10 cellular contexts compared by ENCODE assay signal in the genomic region with DNA sequence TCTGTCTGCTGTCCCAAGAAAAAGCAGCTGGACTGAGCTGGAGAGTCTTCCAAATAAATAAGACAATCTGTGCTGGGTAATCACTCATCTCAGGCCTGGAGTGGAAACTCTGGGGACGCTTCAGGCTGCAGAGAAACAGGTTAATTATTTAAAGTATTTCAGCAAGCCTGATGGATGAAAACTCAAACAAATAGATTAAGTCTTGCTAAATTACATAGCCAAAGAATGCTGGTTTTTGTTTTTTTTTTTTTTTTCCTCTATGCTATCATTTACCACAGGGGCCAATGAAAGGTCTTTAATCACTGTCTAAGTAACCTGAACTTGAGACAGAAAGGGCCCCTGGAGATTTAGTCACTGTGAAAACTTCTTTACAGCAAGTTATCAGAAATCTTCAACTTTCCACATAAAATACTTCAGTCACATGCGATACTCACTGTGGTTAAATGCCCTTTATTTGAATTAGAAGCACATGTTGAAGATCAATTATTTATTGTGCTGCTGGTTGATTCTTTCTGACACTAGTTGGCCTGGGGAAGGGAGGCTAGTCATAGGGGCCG. TPM values are rescaled to one million over a fixed set of nuclear protein-coding genes. Genes with fewer than 3 reads are reported as not detected.
A peak's percentile ranks its signal among the peaks of the same experiment; 100 is the strongest.
DNase-seq lines count a peak whose midpoint lies in the region; ATAC-seq and TF ChIP-seq lines count a peak whose summit lies in the region.
"Had no signal": no experiment of that assay in that cellular context is flagged by ENCODE, and none has a peak within 500 bp of the region (broad histone marks: within the 10 kb centered on the region; RNA-seq: fewer than 3 reads in every experiment).

No MANE protein-coding gene starts in this region.

- H3K36me3 ChIP-seq in BLaER1, result no peaks in the 10 kb centered on the region
- no peaks in the 10 kb centered on the region for H3K36me3 ChIP-seq in adipocyte (ENCODE audit: control insufficient read depth, insufficient read depth, low read length, severe bottlenecking)
- no peaks in the 10 kb centered on the region for H3K36me3 ChIP-seq in gastroesophageal sphincter

- H3K27ac ChIP-seq in BLaER1, result peak overlapping the region; percentile 71
- H3K27ac ChIP-seq in gastroesophageal sphincter, result peak overlapping the region; percentile 86 to 99 (median 90)

- ATAC-seq in gastroesophageal sphincter (peak; percentile 41), GM18870 (IDR thresholded peaks at IDR 0.05; ENCODE audit: unreplicated experiment) (no peak), HG03159 (IDR thresholded peaks at IDR 0.05; ENCODE audit: unreplicated experiment) (no peak)
- ATAC-seq in stimulated activated naive CD8-positive, alpha-beta T cell treated with anti-CD3 and anti-CD28 coated beads, Interleukin-15, Interleukin-2, amounts not matched to agents 100 U/mL and 50 U/mL, for 24 hours, result no peak

- TF ChIP-seq CTCF in gastroesophageal sphincter (IDR thresholded peaks at IDR 0.05) (no peak), retinal pigment epithelial cell (conservative IDR thresholded peaks at IDR 0.05; ENCODE audit: low read depth, low read length) (no peak), Calu3 (IDR thresholded peaks at IDR 0.05; ENCODE audit: unreplicated experiment) (no peak)

- no TSS peak for BruUV-seq in Calu3 (replicated peaks; lab: Mats Ljungman, UMichigan)

- H3K4me3 Mint-ChIP-seq in Calu3 (ENCODE audit: low read depth, unreplicated experiment), result no peak overlapping the region

- intact Hi-C loops in Calu3 (cut with micrococcal nuclease; ENCODE audit: unreplicated experiment), result no loop called here

- H3K9ac ChIP-seq in BLaER1, result peak overlapping the region; percentile 68
- peak overlapping the region; percentile 51 for H3K9ac ChIP-seq in adipocyte (ENCODE audit: low read length)

- no peaks in the 10 kb centered on the region for H4K20me1 ChIP-seq in BLaER1

- peaks cover 91% of the 10 kb centered on the region for H3K4me1 ChIP-seq in BLaER1
- peaks cover 19% of the 10 kb centered on the region for H3K4me1 ChIP-seq in adipocyte (ENCODE audit: control insufficient read depth, insufficient read depth, low read length)
- peaks cover 10 to 44% (median 15%) of the 10 kb centered on the region in 3 donors for H3K4me1 ChIP-seq in gastroesophageal sphincter

- H3K9me3 ChIP-seq in BLaER1, result no peaks in the 10 kb centered on the region
- H3K9me3 ChIP-seq in adipocyte (ENCODE audit: control insufficient read depth, low read length), result no peaks in the 10 kb centered on the region
- no peaks in the 10 kb centered on the region for H3K9me3 ChIP-seq in gastroesophageal sphincter

- CTCF ChIA-PET in Calu3 (lab: Charles Lee), result interaction anchor here (1.4 kb wide), 1 partner anchor 39 kb away, joined by 3 read pairs; no protein-coding TSS in a partner anchor

- 49 to 53% methylated on average over 3 of the region's 3 CpGs for WGBS in gastroesophageal sphincter (ENCODE audit: low coverage in 1 of 2), 2 donors

- no peaks in the 10 kb centered on the region for H3K27me3 ChIP-seq in BLaER1
- H3K27me3 ChIP-seq in adipocyte (replicated peaks; ENCODE audit: control insufficient read depth, insufficient read depth, low read length), result no peaks in the 10 kb centered on the region
- no peaks in the 10 kb centered on the region for H3K27me3 ChIP-seq in gastroesophageal sphincter

- H3K4me3 ChIP-seq in BLaER1 (no peak overlapping the region), adipocyte (ENCODE audit: low read length) (peak overlapping the region; percentile 81), gastroesophageal sphincter (no peak overlapping the region), retinal pigment epithelial cell (ENCODE audit: low read length) (no peak overlapping the region)

- peak overlapping the region; percentile 88 for H3K4me2 ChIP-seq in BLaER1

- H3K9me3 Mint-ChIP-seq in Calu3 (ENCODE audit: low read depth, unreplicated experiment), result no peaks in the 10 kb centered on the region

- no peaks in the 10 kb centered on the region for H3K27me3 Mint-ChIP-seq in Calu3 (ENCODE audit: unreplicated experiment)

- no peak for TF ChIP-seq EP300 in gastroesophageal sphincter (IDR thresholded peaks at IDR 0.05)

- no peak overlapping the region for H3K27ac Mint-ChIP-seq in Calu3 (ENCODE audit: unreplicated experiment)

- H3K4me1 Mint-ChIP-seq in Calu3 (ENCODE audit: low read depth, unreplicated experiment), result no peaks in the 10 kb centered on the region

- TF ChIP-seq POLR2A in gastroesophageal sphincter (IDR thresholded peaks at IDR 0.05), result no peak

- DNase-seq in adipocyte (ENCODE audit: low read depth) (peak; percentile 65), retinal pigment epithelial cell (ENCODE audit: low read depth) (peak; percentile 40), Calu3 (no peak)
- DNase-seq in stimulated activated naive CD8-positive, alpha-beta T cell treated with anti-CD3 and anti-CD28 coated beads, Interleukin-15, Interleukin-2, amounts not matched to agents 100 U/mL and 50 U/mL, for 24 hours, result no peak
- DNase-seq: DMS79, NCI-H526 treated with DMSO at 0.1 percent for 48 hours had no signal

- H3K36me3 Mint-ChIP-seq in Calu3 (ENCODE audit: insufficient read depth, unreplicated experiment), result peaks cover 4% of the 10 kb centered on the region

RNA-seq across cellular contexts. Expression of gene KCNJ2, which starts 30.9 kb away (rescaled TPM):
- total RNA-seq in gastroesophageal sphincter (10 to 100 TPM in 1 of 4 donors, 1 to 10 TPM in 3; 2.8 to 11.3 (median 4.9) TPM), Calu3 (2022) (not detected in 2 replicates)

Comparison
In these comparisons a context has a peak if more than half of its experiments do, and no peak if none do; other contexts are left out.
1. DNase-seq: peak in adipocyte (single experiment) and retinal pigment epithelial cell (single experiment); none in Calu3 (single experiment) and stimulated activated naive CD8-positive, alpha-beta T cell treated with anti-CD3 and anti-CD28 coated beads, Interleukin-15, Interleukin-2, amounts not matched to agents 100 U/mL and 50 U/mL, for 24 hours (single experiment).